In the genomic region with DNA sequence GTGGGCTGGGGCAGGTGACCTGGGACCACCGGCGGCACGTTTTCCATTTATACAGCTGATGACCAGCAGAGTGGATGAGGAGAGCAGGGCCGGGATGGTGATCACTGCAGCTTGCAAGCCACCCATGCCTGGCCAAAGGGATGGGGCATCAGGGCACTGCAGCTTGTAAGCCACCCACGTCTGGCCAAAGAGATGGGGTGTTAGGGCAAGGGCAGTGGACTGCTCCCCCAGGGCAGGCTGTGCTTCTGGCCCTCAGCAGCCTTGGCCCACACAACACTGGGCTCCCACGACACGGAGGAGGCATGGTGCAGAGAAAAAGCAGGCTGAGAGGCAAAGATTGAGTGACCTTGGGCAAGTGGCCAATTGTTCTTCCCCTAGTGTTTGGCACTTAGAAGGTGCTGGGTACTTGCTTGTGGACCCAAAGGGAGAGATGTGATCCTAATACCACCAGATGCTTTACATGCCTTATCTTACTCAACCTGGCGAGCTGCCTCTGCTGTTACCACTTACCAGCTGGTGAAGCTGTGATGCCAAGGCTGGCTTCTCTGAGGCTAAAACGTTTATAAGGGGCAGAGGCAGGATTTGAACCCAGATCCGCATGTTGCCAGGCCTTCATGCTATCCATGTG, we compare ENCODE assay signal across 17 cellular contexts.
"Had no signal": no experiment of that assay in that cellular context is flagged by ENCODE, and none has a peak within 500 bp of the region (broad histone marks: within the 10 kb centered on the region; RNA-seq: fewer than 3 reads in every experiment).

No MANE protein-coding gene starts in this region.

- H3K9me3 Mint-ChIP-seq: activated CD4-positive, alpha-beta memory T cell treated with anti-CD3 and anti-CD28 coated beads for 36 hours; activated naive CD8-positive, alpha-beta T cell treated with anti-CD3 and anti-CD28 coated beads for 36 hours; dendritic cell treated with granulocyte-macrophage colony-stimulating factor and Interleukin-4, amounts not matched to agents 40 ng/mL and 50 ng/mL, for 4 days; T-helper 1 cell treated with Interleukin-12 subunit alpha and Interleukin-12 subunit beta and Interleukin-4 antibody, amounts not matched to agents 30 μg/mL and 1 μg/mL, for 36 hours had no signal

- FAIRE-seq: islet of Langerhans had no signal

- DNase-seq: activated CD4-positive, alpha-beta memory T cell treated with anti-CD3 and anti-CD28 coated beads for 36 hours; activated CD4-positive, alpha-beta T cell treated with anti-CD3 and anti-CD28 coated beads for 36 hours; activated naive CD8-positive, alpha-beta T cell treated with anti-CD3 and anti-CD28 coated beads for 36 hours; activated T-cell treated with anti-CD3 and anti-CD28 coated beads, Interleukin-2, amount 50 U/mL, for 72 hours; anterior cingulate cortex; brain microvascular endothelial cell; effector memory CD4-positive, alpha-beta T cell; naive thymus-derived CD4-positive, alpha-beta T cell; stimulated activated CD4-positive, alpha-beta T cell treated with anti-CD3 and anti-CD28 coated beads, Interleukin-4, amount 100 ng/mL, for 1 hour; stimulated activated naive CD4-positive, alpha-beta T cell had no signal

- H3K27ac ChIP-seq: brain microvascular endothelial cell, neutrophil, parathyroid adenoma, tibial nerve, vagina had no signal

- H3K4me3 Mint-ChIP-seq: activated CD4-positive, alpha-beta memory T cell treated with anti-CD3 and anti-CD28 coated beads for 36 hours; activated CD4-positive, alpha-beta T cell treated with anti-CD3 and anti-CD28 coated beads for 36 hours; activated naive CD8-positive, alpha-beta T cell treated with anti-CD3 and anti-CD28 coated beads for 36 hours; activated T-cell treated with anti-CD3 and anti-CD28 coated beads, Interleukin-2, amount 50 U/mL, for 72 hours; dendritic cell treated with granulocyte-macrophage colony-stimulating factor and Interleukin-4, amounts not matched to agents 40 ng/mL and 50 ng/mL, for 4 days; naive thymus-derived CD4-positive, alpha-beta T cell; T-helper 1 cell treated with Interleukin-12 subunit alpha and Interleukin-12 subunit beta and Interleukin-4 antibody, amounts not matched to agents 30 μg/mL and 1 μg/mL, for 36 hours had no signal

- H3K79me2 ChIP-seq: parathyroid adenoma had no signal

- ATAC-seq: activated CD4-positive, alpha-beta T cell treated with anti-CD3 and anti-CD28 coated beads for 36 hours; activated T-cell treated with anti-CD3 and anti-CD28 coated beads, Interleukin-2, amount 50 U/mL, for 72 hours; naive thymus-derived CD4-positive, alpha-beta T cell had no signal

- H3K27me3 Mint-ChIP-seq: activated CD4-positive, alpha-beta memory T cell treated with anti-CD3 and anti-CD28 coated beads for 36 hours; activated CD4-positive, alpha-beta T cell treated with anti-CD3 and anti-CD28 coated beads for 36 hours; activated naive CD8-positive, alpha-beta T cell treated with anti-CD3 and anti-CD28 coated beads for 36 hours; dendritic cell treated with granulocyte-macrophage colony-stimulating factor and Interleukin-4, amounts not matched to agents 40 ng/mL and 50 ng/mL, for 4 days; naive thymus-derived CD4-positive, alpha-beta T cell had no signal

- H3K9me3 ChIP-seq: neutrophil, tibial nerve, vagina had no signal

- H3K27ac Mint-ChIP-seq: activated CD4-positive, alpha-beta memory T cell treated with anti-CD3 and anti-CD28 coated beads for 36 hours; activated CD4-positive, alpha-beta T cell treated with anti-CD3 and anti-CD28 coated beads for 36 hours; activated naive CD8-positive, alpha-beta T cell treated with anti-CD3 and anti-CD28 coated beads for 36 hours; activated T-cell treated with anti-CD3 and anti-CD28 coated beads, Interleukin-2, amount 50 U/mL, for 72 hours; dendritic cell treated with granulocyte-macrophage colony-stimulating factor and Interleukin-4, amounts not matched to agents 40 ng/mL and 50 ng/mL, for 4 days; T-helper 1 cell treated with Interleukin-12 subunit alpha and Interleukin-12 subunit beta and Interleukin-4 antibody, amounts not matched to agents 30 μg/mL and 1 μg/mL, for 36 hours had no signal

- H3K27me3 ChIP-seq: brain microvascular endothelial cell, tibial nerve, vagina had no signal

- H2AFZ ChIP-seq: parathyroid adenoma had no signal

- H3K9ac ChIP-seq: parathyroid adenoma had no signal

- H3K36me3 ChIP-seq: brain microvascular endothelial cell, neutrophil, vagina had no signal

- H3K4me3 ChIP-seq: tibial nerve, vagina had no signal

- H3K4me1 ChIP-seq: parathyroid adenoma had no signal
